Comparison of ENCODE assay signal across 9 cellular contexts in the genomic region with DNA sequence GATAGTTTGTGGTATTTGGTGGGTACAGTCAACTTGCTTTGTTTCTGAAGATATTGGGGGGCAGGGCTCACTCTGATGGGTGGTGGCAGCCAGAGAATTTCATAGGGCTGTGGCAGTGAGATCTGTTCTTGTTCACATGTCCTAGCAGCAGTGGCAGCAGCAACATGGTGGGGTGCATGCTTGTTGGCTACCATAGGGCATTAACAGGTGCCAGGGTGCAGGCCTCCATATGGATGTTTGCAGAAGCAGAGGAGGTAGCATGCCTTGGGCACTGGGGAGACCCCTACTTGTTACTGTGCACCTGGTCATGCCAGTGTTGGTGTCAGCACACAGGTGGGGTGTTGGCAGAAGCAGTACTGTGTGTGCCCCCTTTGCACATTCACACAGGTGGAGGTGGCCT.
"Had no signal": no experiment of that assay in that cellular context is flagged by ENCODE, and none has a peak within 500 bp of the region (broad histone marks: within the 10 kb centered on the region; RNA-seq: fewer than 3 reads in every experiment).

No MANE protein-coding gene starts in this region.

- DNase-seq: GM23248, GOT3, H7, H9, HCEC 1CT, HFFc6 had no signal

- H3K4me1 ChIP-seq: HAP-1 had no signal

- H3K4me3 ChIP-seq: GM23248, GM23338, HAP-1 had no signal

- H3K27ac ChIP-seq: GM23248 had no signal

- ATAC-seq: GM23338, HCT116 had no signal

- H3K36me3 ChIP-seq: HAP-1 had no signal

- H3K9me3 ChIP-seq: HAP-1 had no signal
